ENCODE assay signal across 19 cellular contexts in genomic region chrX:10566726-10567097, GRCh38. TPM values are rescaled to one million over a fixed set of nuclear protein-coding genes. Genes with fewer than 3 reads are reported as not detected.
"Had no signal": no experiment of that assay in that cellular context is flagged by ENCODE, and none has a peak within 500 bp of the region (broad histone marks: within the 10 kb centered on the region; RNA-seq: fewer than 3 reads in every experiment).

No MANE protein-coding gene starts in this region.

- DNase-seq: activated CD4-positive, alpha-beta T cell treated with anti-CD3 and anti-CD28 coated beads, Interleukin-2, amount 10 ng/mL, durations not matched to agents 24 days and 14 days; activated CD8-positive, alpha-beta T cell treated with anti-CD3 and anti-CD28 coated beads for 36 hours; activated naive CD4-positive, alpha-beta T cell treated with Interleukin-2 at 50 U/mL for 16 hours; activated T-cell treated with anti-CD3 and anti-CD28 coated beads, Interleukin-2, amount 50 U/mL, for 1 hour; erythroblast; kidney; left ventricle myocardium inferior; mucosa of descending colon; naive B cell; ovary; spleen; stimulated activated naive B cell treated with anti-CD40 and anti-IgM and Interleukin-4, amounts not matched to agents 10 μg/mL and 1 μg/mL and 100 μg/mL, for 72 hours; T1000 had no signal

- H3K4me3 Mint-ChIP-seq: activated CD4-positive, alpha-beta T cell treated with anti-CD3 and anti-CD28 coated beads, Interleukin-2, amount 10 ng/mL, durations not matched to agents 24 days and 14 days; activated CD8-positive, alpha-beta T cell treated with anti-CD3 and anti-CD28 coated beads for 36 hours; activated T-helper 17 cell treated with anti-CD3 and anti-CD28 coated beads, Interleukin-2, amount 50 U/mL, for 72 hours; brain; memory B cell; naive B cell; stimulated activated naive B cell treated with anti-CD40 and anti-IgM and Interleukin-4, amounts not matched to agents 10 μg/mL and 1 μg/mL and 100 μg/mL, for 72 hours had no signal

- H3K27ac ChIP-seq: coronary artery, left ventricle myocardium inferior, ovary, spleen, thyroid gland had no signal

- H3K4me3 ChIP-seq: coronary artery, left ventricle myocardium inferior, mucosa of descending colon, ovary, spleen, thyroid gland had no signal

- H3K9me3 ChIP-seq: left ventricle myocardium inferior, mucosa of descending colon, ovary, spleen, thyroid gland had no signal

- ATAC-seq: activated CD8-positive, alpha-beta T cell treated with anti-CD3 and anti-CD28 coated beads for 36 hours; activated T-helper 17 cell treated with anti-CD3 and anti-CD28 coated beads, Interleukin-2, amount 50 U/mL, for 72 hours; mucosa of descending colon; stimulated activated naive B cell treated with anti-CD40 and anti-IgM and Interleukin-4, amounts not matched to agents 10 μg/mL and 1 μg/mL and 100 μg/mL, for 72 hours had no signal

- H3K27ac Mint-ChIP-seq: activated CD4-positive, alpha-beta T cell treated with anti-CD3 and anti-CD28 coated beads, Interleukin-2, amount 10 ng/mL, durations not matched to agents 24 days and 14 days; activated CD8-positive, alpha-beta T cell treated with anti-CD3 and anti-CD28 coated beads for 36 hours; activated T-helper 17 cell treated with anti-CD3 and anti-CD28 coated beads, Interleukin-2, amount 50 U/mL, for 72 hours; memory B cell; naive B cell; stimulated activated naive B cell treated with anti-CD40 and anti-IgM and Interleukin-4, amounts not matched to agents 10 μg/mL and 1 μg/mL and 100 μg/mL, for 72 hours had no signal

- H3K4me1 Mint-ChIP-seq: activated CD4-positive, alpha-beta T cell treated with anti-CD3 and anti-CD28 coated beads, Interleukin-2, amount 10 ng/mL, durations not matched to agents 24 days and 14 days; activated T-helper 17 cell treated with anti-CD3 and anti-CD28 coated beads, Interleukin-2, amount 50 U/mL, for 72 hours; memory B cell; stimulated activated naive B cell treated with anti-CD40 and anti-IgM and Interleukin-4, amounts not matched to agents 10 μg/mL and 1 μg/mL and 100 μg/mL, for 72 hours had no signal

- H3K9me3 Mint-ChIP-seq: activated CD4-positive, alpha-beta T cell treated with anti-CD3 and anti-CD28 coated beads, Interleukin-2, amount 10 ng/mL, durations not matched to agents 24 days and 14 days; activated T-helper 17 cell treated with anti-CD3 and anti-CD28 coated beads, Interleukin-2, amount 50 U/mL, for 72 hours; memory B cell had no signal

- H3K27me3 Mint-ChIP-seq: activated CD4-positive, alpha-beta T cell treated with anti-CD3 and anti-CD28 coated beads, Interleukin-2, amount 10 ng/mL, durations not matched to agents 24 days and 14 days; activated CD8-positive, alpha-beta T cell treated with anti-CD3 and anti-CD28 coated beads for 36 hours; activated T-helper 17 cell treated with anti-CD3 and anti-CD28 coated beads, Interleukin-2, amount 50 U/mL, for 72 hours; brain had no signal

- FAIRE-seq: frontal cortex, kidney had no signal

- H3K36me3 Mint-ChIP-seq: memory B cell; stimulated activated naive B cell treated with anti-CD40 and anti-IgM and Interleukin-4, amounts not matched to agents 10 μg/mL and 1 μg/mL and 100 μg/mL, for 72 hours had no signal

- H3K27me3 ChIP-seq: ovary, spleen, thyroid gland had no signal

- H3K4me1 ChIP-seq: spleen, thyroid gland had no signal

- H3K36me3 ChIP-seq: left ventricle myocardium inferior, ovary, spleen, thyroid gland had no signal

RNA-seq across cellular contexts. Expression of gene MID1, which starts 53.7 kb away (rescaled TPM):
- total RNA-seq: activated CD4-positive, alpha-beta T cell treated with anti-CD3 and anti-CD28 coated beads, Interleukin-2, amount 10 ng/mL, durations not matched to agents 24 days and 14 days had no signal
